ENCODE assay signal across 24 cellular contexts in genomic region chr7:111591-111990, GRCh38.
DNase-seq lines count a peak whose midpoint lies in the region; ATAC-seq, FAIRE-seq and TF ChIP-seq lines count a peak whose summit lies in the region.
"Had no signal": no experiment of that assay in that cellular context is flagged by ENCODE, and none has a peak within 500 bp of the region (broad histone marks: within the 10 kb centered on the region; RNA-seq: fewer than 3 reads in every experiment).

No MANE protein-coding gene starts in this region.

- TF ChIP-seq CTCF in A549 (IDR thresholded peaks at IDR 0.05) (no peak), K562 (IDR thresholded peaks at IDR 0.05 in 2 of 3, conservative IDR thresholded peaks at IDR 0.05 in 1 of 3; ENCODE audit: insufficient read depth in 2 of 3, low read depth in 1 of 3, low read length in 3 of 3) (no peak), Caco-2 (IDR thresholded peaks at IDR 0.05; ENCODE audit: insufficient read depth in 1 of 2, low read depth in 1 of 2, low read length in 1 of 2, severe bottlenecking in 1 of 2, unreplicated experiment in 1 of 2) (no peak)

- CTCF ChIA-PET in A549 (lab: Yijun Ruan, JAX) (no interaction called here), K562 (lab: Yijun Ruan, JAX; ENCODE audit: low intra/inter-chr PET ratio) (no interaction called here), Caco-2 (lab: Charles Lee) (no interaction called here)

- DNase-seq in A549 (ENCODE audit: low read depth in 1 of 2, low spot score in 1 of 2) (no peak), EH (ENCODE audit: low read depth) (peak; percentile 35), K562 (ENCODE audit: extremely low read depth in 1 of 4, low spot score in 3 of 4) (no peak), fibroblast of peridontal ligament (ENCODE audit: extremely low read depth) (peak; percentile 22), Caco-2 (no peak), NCI-H2107 (lab: John Stamatoyannopoulos, UW) (no peak), trophoblast cell (no peak)
- DNase-seq: 8988T; AML-193; CD4-positive, alpha-beta T cell; CD8-positive, alpha-beta T cell; DMS 273 treated with DMSO at 0.1 percent for 48 hours; DMS153; DMS53; DMS79; DND-41; GF-D8 had no signal

- H3K23ac ChIP-seq in trophoblast cell (ENCODE audit: low read length): no peak overlapping the region

- H3K9me3 Mint-ChIP-seq in Caco-2 (ENCODE audit: unreplicated experiment): peaks cover 29% of the 10 kb centered on the region

- H3K9me3 ChIP-seq in A549 (peaks cover 25% of the 10 kb centered on the region), K562 (replicated peaks; ENCODE audit: control insufficient read depth, insufficient read depth, low read depth, low read length) (peaks cover 3% of the 10 kb centered on the region), Caco-2 (no peaks in the 10 kb centered on the region; the same call in 1 of the 2 replicates), trophoblast cell (ENCODE audit: insufficient read depth, low read depth, low read length) (peaks cover 8% of the 10 kb centered on the region)

- H2BK5ac ChIP-seq in trophoblast cell (ENCODE audit: low read depth, low read length, poor library complexity): no peak overlapping the region

- no peak overlapping the region for H3K4ac ChIP-seq in trophoblast cell (ENCODE audit: low read depth, low read length)

- intact Hi-C loops in K562 (cut with micrococcal nuclease) (no loop called here), Caco-2 (cut with micrococcal nuclease; ENCODE audit: unreplicated experiment) (no loop called here)

- in situ Hi-C loops in K562 (cut with MboI): no loop called here

- 10% methylated on average over 1 of the region's 1 CpG for WGBS in A549 (ENCODE audit: missing lambda C conversion rate)
- 0% methylated on average over 1 of the region's 1 CpG for WGBS in K562 (ENCODE audit: insufficient coverage, low coverage, missing lambda C conversion rate)
- WGBS in trophoblast cell (ENCODE audit: extremely low coverage, insufficient coverage, insufficient read length): no CpG with 5 or more reads among the region's 1 CpG

- no peak overlapping the region for H3K4me3 Mint-ChIP-seq in Caco-2 (ENCODE audit: unreplicated experiment)
- H3K4me3 Mint-ChIP-seq: B cell; CD4-positive, alpha-beta T cell; CD8-positive, alpha-beta T cell had no signal

- H3K4me3 ChIP-seq in A549 (no peak overlapping the region), K562 (no peak overlapping the region), Caco-2 (ENCODE audit: low read depth, low read length) (no peak overlapping the region), trophoblast cell (ENCODE audit: low read depth, low read length) (no peak overlapping the region)
- H3K4me3 ChIP-seq: BLaER1 treated with 17β-estradiol and CSF1 and Interleukin-3, amounts not matched to agents 10 nM and 100 nM had no signal

- FAIRE-seq in A549 (lab: Jason Lieb, UNC): no peak
- no peak for FAIRE-seq in K562 (lab: Jason Lieb, UNC)
- FAIRE-seq: A204.1, G401.6, GM12891 had no signal

- H3K27ac Mint-ChIP-seq in Caco-2 (ENCODE audit: unreplicated experiment): no peak overlapping the region
- H3K27ac Mint-ChIP-seq: B cell; CD4-positive, alpha-beta T cell; CD8-positive, alpha-beta T cell had no signal

- no peak overlapping the region for H3K18ac ChIP-seq in trophoblast cell (ENCODE audit: low read length)

- no peaks in the 10 kb centered on the region for H3K4me1 Mint-ChIP-seq in Caco-2 (ENCODE audit: low read depth, unreplicated experiment)
- H3K4me1 Mint-ChIP-seq: B cell had no signal

- TF ChIP-seq EP300 in A549 (IDR thresholded peaks at IDR 0.05): no peak
- no peak for TF ChIP-seq EP300 in K562 (IDR thresholded peaks at IDR 0.05; ENCODE audit: low read length)

- no peak overlapping the region for H4K8ac ChIP-seq in trophoblast cell (ENCODE audit: low read depth, low read length)

- ATAC-seq in A549: no peak
- ATAC-seq in K562: no peak
- no peak for ATAC-seq in GM18870 (IDR thresholded peaks at IDR 0.05; ENCODE audit: unreplicated experiment)
- ATAC-seq: CD8-positive, alpha-beta T cell had no signal

- H2AK5ac ChIP-seq in trophoblast cell (ENCODE audit: low read length): no peak overlapping the region

- POLR2A ChIA-PET in A549 (lab: Yijun Ruan, JAX) (no interaction called here), K562 (lab: Yijun Ruan, JAX) (interaction anchor here (0.6 to 1.2 kb wide), 2 partner anchors 20 to 33 kb away, joined by 3 read pairs; no protein-coding TSS in a partner anchor), Caco-2 (lab: Charles Lee) (no interaction called here)

- no peak overlapping the region for H3K14ac ChIP-seq in trophoblast cell (ENCODE audit: low read length)

- H3K9me1 ChIP-seq in K562 (ENCODE audit: control insufficient read depth, insufficient read depth, low read length): no peaks in the 10 kb centered on the region

- H3K27ac ChIP-seq in A549 (no peak overlapping the region), K562 (ENCODE audit: extremely low read depth, low read depth, low read length) (no peak overlapping the region), trophoblast cell (ENCODE audit: low read depth, low read length) (no peak overlapping the region)
- H3K27ac ChIP-seq: C4-2B had no signal

- no peak overlapping the region for H2BK12ac ChIP-seq in trophoblast cell (ENCODE audit: low read length)

- H3K27me3 ChIP-seq in K562 (ENCODE audit: control insufficient read depth in 2 of 2, insufficient read depth in 2 of 2, low read length in 2 of 2) (peaks cover 45 to 65% of the 10 kb centered on the region in 2 experiments), Caco-2 (replicated peaks; ENCODE audit: control insufficient read depth, insufficient read depth, low read length) (no peaks in the 10 kb centered on the region), trophoblast cell (ENCODE audit: insufficient read depth, low read length) (no peaks in the 10 kb centered on the region)

- H3K4me2 ChIP-seq in A549 (no peak overlapping the region), K562 (ENCODE audit: insufficient read depth, low read length) (no peak overlapping the region), trophoblast cell (ENCODE audit: low read length) (no peak overlapping the region)

- H3K9ac ChIP-seq in K562 (ENCODE audit: insufficient read depth in 1 of 2, low read depth in 2 of 2, low read length in 2 of 2) (no peak overlapping the region), trophoblast cell (ENCODE audit: low read length) (no peak overlapping the region)
- H3K9ac ChIP-seq: BLaER1 treated with 17β-estradiol and CSF1 and Interleukin-3, amounts not matched to agents 10 nM and 100 nM had no signal

- no TSS peak for BruUV-seq in K562 (replicated peaks; lab: Mats Ljungman, UMichigan)
- no TSS peak for BruUV-seq in Caco-2 (replicated peaks; lab: Mats Ljungman, UMichigan)

- H3K36me3 ChIP-seq in K562 (ENCODE audit: control insufficient read depth, insufficient read depth, low read length): no peaks in the 10 kb centered on the region
- no peaks in the 10 kb centered on the region for H3K36me3 ChIP-seq in Caco-2 (ENCODE audit: control insufficient read depth, insufficient read depth, low read length)
- no peaks in the 10 kb centered on the region for H3K36me3 ChIP-seq in trophoblast cell (ENCODE audit: control insufficient read depth in 1 of 2, insufficient read depth in 2 of 2, low read length in 2 of 2)

- H2BK120ac ChIP-seq in trophoblast cell (ENCODE audit: insufficient read depth, low read length, poor library complexity): no peak overlapping the region

- H3K79me2 ChIP-seq in K562 (ENCODE audit: control insufficient read depth, insufficient read depth, low read length) (no peaks in the 10 kb centered on the region), trophoblast cell (ENCODE audit: control insufficient read depth, insufficient read depth, low read length, poor library complexity) (no peaks in the 10 kb centered on the region)

- H3K36me3 Mint-ChIP-seq in Caco-2 (ENCODE audit: insufficient read depth, unreplicated experiment): no peaks in the 10 kb centered on the region
- H3K36me3 Mint-ChIP-seq: CD8-positive, alpha-beta T cell had no signal

- H2AFZ ChIP-seq in K562 (ENCODE audit: low read depth, low read length): no peak overlapping the region
- H2AFZ ChIP-seq in trophoblast cell (ENCODE audit: insufficient read depth, low read length, poor library complexity): no peak overlapping the region

- H3K4me1 ChIP-seq in A549 (no peaks in the 10 kb centered on the region), K562 (replicated peaks in 1 of 2; ENCODE audit: control insufficient read depth in 2 of 2, insufficient read depth in 2 of 2, low read length in 2 of 2) (no peaks in the 10 kb centered on the region), Caco-2 (no peaks in the 10 kb centered on the region), trophoblast cell (ENCODE audit: control insufficient read depth in 1 of 2, insufficient read depth in 2 of 2, low read length in 2 of 2) (no peaks in the 10 kb centered on the region)

- TF ChIP-seq POLR2A in A549 (IDR thresholded peaks at IDR 0.05; ENCODE audit: low read length) (no peak), K562 (conservative IDR thresholded peaks at IDR 0.05) (no peak)

- H3K27me3 Mint-ChIP-seq in Caco-2 (ENCODE audit: insufficient read depth, unreplicated experiment): peaks cover 31% of the 10 kb centered on the region

- no peak for TF ChIP-seq RAD21 in A549 (conservative IDR thresholded peaks at IDR 0.05 in 1 of 2, IDR thresholded peaks at IDR 0.05 in 1 of 2)
- TF ChIP-seq RAD21 in K562 (CRISPR knock-in tag; conservative IDR thresholded peaks at IDR 0.05 in 1 of 2, IDR thresholded peaks at IDR 0.05 in 1 of 2): no peak

- H3K79me1 ChIP-seq in trophoblast cell (ENCODE audit: low read length): no peaks in the 10 kb centered on the region

- H4K91ac ChIP-seq in trophoblast cell (ENCODE audit: low read depth, low read length): no peak overlapping the region

- H4K20me1 ChIP-seq in K562 (replicated peaks; ENCODE audit: control insufficient read depth, insufficient read depth, low read length): no peaks in the 10 kb centered on the region
- H4K20me1 ChIP-seq: BLaER1 treated with 17β-estradiol and CSF1 and Interleukin-3, amounts not matched to agents 10 nM and 100 nM had no signal

- H4K12ac ChIP-seq in trophoblast cell (ENCODE audit: low read depth, low read length): no peak overlapping the region

TF ChIP-seq in A549, 52 proteins besides CTCF, POLR2A, EP300 and RAD21:
- TF ChIP-seq ZFP36 (IDR thresholded peaks at IDR 0.05; ENCODE audit: borderline replicate concordance, partially characterized antibody) (peak; percentile 31), CBX2 (IDR thresholded peaks at IDR 0.05; ENCODE audit: borderline replicate concordance, low read depth) (no peak)

TF ChIP-seq in K562, 482 proteins besides CTCF, POLR2A, EP300 and RAD21:
- peak; percentile 41 for TF ChIP-seq RBM25 (IDR thresholded peaks at IDR 0.05; ENCODE audit: low read depth, low read length, severe bottlenecking)
- no peak for TF ChIP-seq FUS (optimal IDR thresholded peaks at IDR 0.05; ENCODE audit: low read depth, low read length)

Comparison
In these comparisons a context has a peak if more than half of its experiments do, and no peak if none do; other contexts are left out.
1. DNase-seq: peak in EH (single experiment) and fibroblast of peridontal ligament (single experiment); none in A549 (0 of 2), K562 (0 of 4), Caco-2 (0 of 2), NCI-H2107 (single experiment) and trophoblast cell (0 of 2).
2. Of the 35 proteins assayed by ChIP-seq in both K562 and A549: peak only in K562: none; only in A549: ZFP36; in both: none; in neither: 34.